ENCODE assay signal across 1 cellular context in genomic region chr10:46630816-46631215, GRCh38. TPM values are rescaled to one million over a fixed set of nuclear protein-coding genes. Genes with fewer than 3 reads are reported as not detected.
"Had no signal": no experiment of that assay in that cellular context is flagged by ENCODE, and none has a peak within 500 bp of the region (broad histone marks: within the 10 kb centered on the region; RNA-seq: fewer than 3 reads in every experiment).

No MANE protein-coding gene starts in this region.

RNA-seq across cellular contexts. Expression of gene SYT15, which starts 51.9 kb away (rescaled TPM):
- polyA plus RNA-seq: neural cell had no signal
